In the genomic region with DNA sequence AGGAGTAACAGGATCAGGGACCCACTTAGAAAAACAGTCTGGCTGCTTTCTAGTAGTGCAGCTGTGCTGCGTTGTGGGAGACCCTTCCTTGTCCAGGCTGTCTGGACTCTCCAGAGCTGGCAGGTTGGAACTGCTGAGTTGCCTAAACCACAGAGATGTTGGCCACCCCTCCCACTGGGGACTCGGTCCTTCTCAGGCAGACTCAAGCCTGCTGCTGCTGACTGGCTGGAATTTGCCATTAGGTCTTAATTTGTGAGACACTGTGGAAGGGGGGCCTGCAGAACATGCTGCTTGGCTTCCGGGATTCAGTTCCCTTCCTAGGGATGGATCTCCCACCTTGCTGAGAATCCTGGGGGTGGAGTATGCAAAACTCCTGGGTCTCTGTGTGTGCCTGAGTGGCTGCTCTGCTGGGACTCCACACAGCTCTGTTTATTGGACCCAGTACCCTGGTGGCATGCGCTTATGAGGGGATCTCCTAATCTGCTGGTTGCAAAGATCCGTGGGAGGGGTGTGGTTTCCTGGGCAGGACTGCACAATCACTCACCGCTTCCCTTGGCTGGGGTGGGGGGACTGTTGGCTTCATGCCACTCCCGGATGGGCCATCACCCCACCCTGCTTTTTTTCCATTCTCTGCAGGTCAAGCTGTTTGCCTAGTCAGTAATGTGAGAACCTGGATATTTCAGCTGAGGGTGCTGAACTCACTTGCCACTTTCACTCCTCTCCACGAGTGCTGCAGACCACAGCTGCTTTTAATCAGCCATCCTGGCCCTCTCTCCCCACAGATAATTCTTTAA, we compare ENCODE assay signal across 8 cellular contexts.
A peak's percentile ranks its signal among the peaks of the same experiment; 100 is the strongest.
DNase-seq lines count a peak whose midpoint lies in the region; ATAC-seq lines count a peak whose summit lies in the region.

No MANE protein-coding gene starts in this region.

- peak overlapping the region in 4 of 7 donors; percentile 5 to 77 (median 68) for H3K27ac Mint-ChIP-seq in CD4-positive, alpha-beta memory T cell
- peak overlapping the region; percentile 2 to 77 (median 65) for H3K27ac Mint-ChIP-seq in IgD-negative memory B cell
- peak overlapping the region; percentile 2 for H3K27ac Mint-ChIP-seq in activated T-helper 1 cell treated with anti-CD3 and anti-CD28 coated beads, Interleukin-12 subunit alpha, Interleukin-12 subunit beta, Interleukin-2, Interleukin-4 antibody, amounts not matched to agents 30 ng/mL and 10 ng/mL and 1 ng/mL, durations not matched to agents 14 hours and 24 hours and 36 hours

- WGBS in aorta, 2 donors = 32 to 41% methylated on average over 8 of the region's 8 CpGs

- no peaks in the 10 kb centered on the region for H3K27me3 ChIP-seq in CD4-positive, alpha-beta memory T cell (ENCODE audit: insufficient read depth, low read length)
- no peaks in the 10 kb centered on the region for H3K27me3 ChIP-seq in aorta (ENCODE audit: control insufficient read depth in 1 of 2, insufficient read depth in 2 of 2, low read length in 1 of 2)

- H3K27ac ChIP-seq in CD4-positive, alpha-beta memory T cell (ENCODE audit: low read depth, low read length) = no peak overlapping the region
- no peak overlapping the region for H3K27ac ChIP-seq in aorta (ENCODE audit: low read depth in 1 of 2, low read length in 2 of 2)

- peaks cover 0 to 3% of the 10 kb centered on the region in 2 donors for H3K36me3 Mint-ChIP-seq in CD4-positive, alpha-beta memory T cell
- no peaks in the 10 kb centered on the region for H3K36me3 Mint-ChIP-seq in IgD-negative memory B cell
- H3K36me3 Mint-ChIP-seq in activated T-helper 1 cell treated with anti-CD3 and anti-CD28 coated beads, Interleukin-12 subunit alpha, Interleukin-12 subunit beta, Interleukin-2, Interleukin-4 antibody, amounts not matched to agents 30 ng/mL and 10 ng/mL and 1 ng/mL, durations not matched to agents 14 hours and 24 hours and 36 hours (ENCODE audit: low read depth) = no peaks in the 10 kb centered on the region

- peaks cover 0 to 3% of the 10 kb centered on the region in 2 donors for H3K9me3 ChIP-seq in CD4-positive, alpha-beta memory T cell (ENCODE audit: control insufficient read depth in 1 of 2, low read length in 2 of 2)
- peaks cover 4% of the 10 kb centered on the region for H3K9me3 ChIP-seq in aorta (ENCODE audit: control insufficient read depth, low read length)

- CTCF ChIA-PET in CD4-positive, alpha-beta memory T cell (lab: Charles Lee; ENCODE audit: partially characterized antibody) = no interaction called here

- no peak overlapping the region for H3K4me3 ChIP-seq in CD4-positive, alpha-beta memory T cell (ENCODE audit: low read length in 2 of 2)
- no peak overlapping the region for H3K4me3 ChIP-seq in aorta (ENCODE audit: low read length in 2 of 2)

- intact Hi-C loops in CD4-positive, alpha-beta memory T cell (cut with micrococcal nuclease) = no loop called here
- intact Hi-C loops in activated T-helper 1 cell treated with anti-CD3 and anti-CD28 coated beads, Interleukin-12 subunit alpha, Interleukin-12 subunit beta, Interleukin-2, Interleukin-4 antibody, amounts not matched to agents 30 ng/mL and 10 ng/mL and 1 ng/mL, durations not matched to agents 14 hours and 24 hours and 36 hours (cut with micrococcal nuclease) = loop anchor here (1.0 kb wide), 1 partner anchor 25 kb away; no protein-coding TSS in a partner anchor
- intact Hi-C loops in aorta (cut with DNase I) = no loop called here

- peaks cover 28% of the 10 kb centered on the region for H3K4me1 ChIP-seq in CD4-positive, alpha-beta memory T cell (ENCODE audit: insufficient read depth, low read length)
- H3K4me1 ChIP-seq in aorta (ENCODE audit: control insufficient read depth in 1 of 2, insufficient read depth in 2 of 2, low read length in 2 of 2) = no peaks in the 10 kb centered on the region

- H3K4me3 Mint-ChIP-seq in CD4-positive, alpha-beta memory T cell = peak overlapping the region in 7 of 8 donors; percentile 14 to 70 (median 37)
- peak overlapping the region in 2 of 4 donors; percentile 81 to 87 for H3K4me3 Mint-ChIP-seq in IgD-negative memory B cell
- H3K4me3 Mint-ChIP-seq in activated T-helper 1 cell treated with anti-CD3 and anti-CD28 coated beads, Interleukin-12 subunit alpha, Interleukin-12 subunit beta, Interleukin-2, Interleukin-4 antibody, amounts not matched to agents 30 ng/mL and 10 ng/mL and 1 ng/mL, durations not matched to agents 14 hours and 24 hours and 36 hours = no peak overlapping the region

- ATAC-seq in GM21526 (IDR thresholded peaks at IDR 0.05; ENCODE audit: low FRiP score, unreplicated experiment) (peak; percentile 74), left lobe of liver (peak; percentile 31), aorta (ENCODE audit: low FRiP score) (peak; percentile 76)

- POLR2A ChIA-PET in CD4-positive, alpha-beta memory T cell (lab: Charles Lee; ENCODE audit: partially characterized antibody) = no interaction called here

- no peaks in the 10 kb centered on the region for H3K36me3 ChIP-seq in CD4-positive, alpha-beta memory T cell (ENCODE audit: insufficient read depth, low read length)
- H3K36me3 ChIP-seq in aorta (ENCODE audit: control insufficient read depth in 1 of 2, insufficient read depth in 2 of 2, low read length in 1 of 2) = no peaks in the 10 kb centered on the region

- no peaks in the 10 kb centered on the region for H3K27me3 Mint-ChIP-seq in CD4-positive, alpha-beta memory T cell
- peaks cover 4% of the 10 kb centered on the region for H3K27me3 Mint-ChIP-seq in IgD-negative memory B cell
- peaks cover 1% of the 10 kb centered on the region for H3K27me3 Mint-ChIP-seq in activated T-helper 1 cell treated with anti-CD3 and anti-CD28 coated beads, Interleukin-12 subunit alpha, Interleukin-12 subunit beta, Interleukin-2, Interleukin-4 antibody, amounts not matched to agents 30 ng/mL and 10 ng/mL and 1 ng/mL, durations not matched to agents 14 hours and 24 hours and 36 hours (ENCODE audit: insufficient read depth)

- H3K4me1 Mint-ChIP-seq in CD4-positive, alpha-beta memory T cell = peaks cover 13 to 48% (median 24%) of the 10 kb centered on the region in 4 donors
- H3K4me1 Mint-ChIP-seq in IgD-negative memory B cell = peaks cover 6 to 28% (median 12%) of the 10 kb centered on the region in 3 donors
- peaks cover 33% of the 10 kb centered on the region for H3K4me1 Mint-ChIP-seq in activated T-helper 1 cell treated with anti-CD3 and anti-CD28 coated beads, Interleukin-12 subunit alpha, Interleukin-12 subunit beta, Interleukin-2, Interleukin-4 antibody, amounts not matched to agents 30 ng/mL and 10 ng/mL and 1 ng/mL, durations not matched to agents 14 hours and 24 hours and 36 hours (ENCODE audit: low read depth)

- DNase-seq in CD4-positive, alpha-beta memory T cell = peak in 4 of 5 donors; percentile 1 to 33 (median 8)
- peak; percentile 32 for DNase-seq in activated T-helper 1 cell treated with anti-CD3 and anti-CD28 coated beads, Interleukin-12 subunit alpha, Interleukin-12 subunit beta, Interleukin-2, Interleukin-4 antibody, amounts not matched to agents 30 ng/mL and 10 ng/mL and 1 ng/mL, durations not matched to agents 14 hours and 24 hours and 36 hours (ENCODE audit: low spot score)
- DNase-seq in left lobe of liver (ENCODE audit: low spot score) (no peak), aorta (no peak), Ammon's horn (ENCODE audit: low spot score) (no peak), GM19240 (ENCODE audit: insufficient read length, low spot score) (no peak)

- H3K9me3 Mint-ChIP-seq in CD4-positive, alpha-beta memory T cell = peaks cover 0 to 22% (median 6%) of the 10 kb centered on the region in 8 donors
- peaks cover 6 to 18% (median 10%) of the 10 kb centered on the region in 3 donors for H3K9me3 Mint-ChIP-seq in IgD-negative memory B cell
- H3K9me3 Mint-ChIP-seq in activated T-helper 1 cell treated with anti-CD3 and anti-CD28 coated beads, Interleukin-12 subunit alpha, Interleukin-12 subunit beta, Interleukin-2, Interleukin-4 antibody, amounts not matched to agents 30 ng/mL and 10 ng/mL and 1 ng/mL, durations not matched to agents 14 hours and 24 hours and 36 hours = peaks cover 12% of the 10 kb centered on the region

Comparison
In these comparisons a context has a peak if more than half of its experiments do, and no peak if none do; other contexts are left out.
1. DNase-seq: peak in CD4-positive, alpha-beta memory T cell (4 of 5) and activated T-helper 1 cell treated with anti-CD3 and anti-CD28 coated beads, Interleukin-12 subunit alpha, Interleukin-12 subunit beta, Interleukin-2, Interleukin-4 antibody, amounts not matched to agents 30 ng/mL and 10 ng/mL and 1 ng/mL, durations not matched to agents 14 hours and 24 hours and 36 hours (single experiment); none in left lobe of liver (single experiment), aorta (0 of 2), Ammon's horn (single experiment) and GM19240 (single experiment).
2. H3K27ac Mint-ChIP-seq: peak in every context shown above with its lines; median percentile 68 in CD4-positive, alpha-beta memory T cell; 65 in IgD-negative memory B cell; 2 in activated T-helper 1 cell treated with anti-CD3 and anti-CD28 coated beads, Interleukin-12 subunit alpha, Interleukin-12 subunit beta, Interleukin-2, Interleukin-4 antibody, amounts not matched to agents 30 ng/mL and 10 ng/mL and 1 ng/mL, durations not matched to agents 14 hours and 24 hours and 36 hours.
3. Peak in every context shown above with its lines, with median percentiles within 50 percentile points of each other: ATAC-seq.